Comparison of ENCODE assay signal across 2 cellular contexts in genomic region chr7:52843436-52843835, GRCh38.
TF ChIP-seq lines count a peak whose summit lies in the region.

No MANE protein-coding gene starts in this region.

TF ChIP-seq in GM23338, 12 proteins besides CTCF, POLR2A, EP300 and RAD21 (continued from another document):
- TF ChIP-seq, protein P1, sequence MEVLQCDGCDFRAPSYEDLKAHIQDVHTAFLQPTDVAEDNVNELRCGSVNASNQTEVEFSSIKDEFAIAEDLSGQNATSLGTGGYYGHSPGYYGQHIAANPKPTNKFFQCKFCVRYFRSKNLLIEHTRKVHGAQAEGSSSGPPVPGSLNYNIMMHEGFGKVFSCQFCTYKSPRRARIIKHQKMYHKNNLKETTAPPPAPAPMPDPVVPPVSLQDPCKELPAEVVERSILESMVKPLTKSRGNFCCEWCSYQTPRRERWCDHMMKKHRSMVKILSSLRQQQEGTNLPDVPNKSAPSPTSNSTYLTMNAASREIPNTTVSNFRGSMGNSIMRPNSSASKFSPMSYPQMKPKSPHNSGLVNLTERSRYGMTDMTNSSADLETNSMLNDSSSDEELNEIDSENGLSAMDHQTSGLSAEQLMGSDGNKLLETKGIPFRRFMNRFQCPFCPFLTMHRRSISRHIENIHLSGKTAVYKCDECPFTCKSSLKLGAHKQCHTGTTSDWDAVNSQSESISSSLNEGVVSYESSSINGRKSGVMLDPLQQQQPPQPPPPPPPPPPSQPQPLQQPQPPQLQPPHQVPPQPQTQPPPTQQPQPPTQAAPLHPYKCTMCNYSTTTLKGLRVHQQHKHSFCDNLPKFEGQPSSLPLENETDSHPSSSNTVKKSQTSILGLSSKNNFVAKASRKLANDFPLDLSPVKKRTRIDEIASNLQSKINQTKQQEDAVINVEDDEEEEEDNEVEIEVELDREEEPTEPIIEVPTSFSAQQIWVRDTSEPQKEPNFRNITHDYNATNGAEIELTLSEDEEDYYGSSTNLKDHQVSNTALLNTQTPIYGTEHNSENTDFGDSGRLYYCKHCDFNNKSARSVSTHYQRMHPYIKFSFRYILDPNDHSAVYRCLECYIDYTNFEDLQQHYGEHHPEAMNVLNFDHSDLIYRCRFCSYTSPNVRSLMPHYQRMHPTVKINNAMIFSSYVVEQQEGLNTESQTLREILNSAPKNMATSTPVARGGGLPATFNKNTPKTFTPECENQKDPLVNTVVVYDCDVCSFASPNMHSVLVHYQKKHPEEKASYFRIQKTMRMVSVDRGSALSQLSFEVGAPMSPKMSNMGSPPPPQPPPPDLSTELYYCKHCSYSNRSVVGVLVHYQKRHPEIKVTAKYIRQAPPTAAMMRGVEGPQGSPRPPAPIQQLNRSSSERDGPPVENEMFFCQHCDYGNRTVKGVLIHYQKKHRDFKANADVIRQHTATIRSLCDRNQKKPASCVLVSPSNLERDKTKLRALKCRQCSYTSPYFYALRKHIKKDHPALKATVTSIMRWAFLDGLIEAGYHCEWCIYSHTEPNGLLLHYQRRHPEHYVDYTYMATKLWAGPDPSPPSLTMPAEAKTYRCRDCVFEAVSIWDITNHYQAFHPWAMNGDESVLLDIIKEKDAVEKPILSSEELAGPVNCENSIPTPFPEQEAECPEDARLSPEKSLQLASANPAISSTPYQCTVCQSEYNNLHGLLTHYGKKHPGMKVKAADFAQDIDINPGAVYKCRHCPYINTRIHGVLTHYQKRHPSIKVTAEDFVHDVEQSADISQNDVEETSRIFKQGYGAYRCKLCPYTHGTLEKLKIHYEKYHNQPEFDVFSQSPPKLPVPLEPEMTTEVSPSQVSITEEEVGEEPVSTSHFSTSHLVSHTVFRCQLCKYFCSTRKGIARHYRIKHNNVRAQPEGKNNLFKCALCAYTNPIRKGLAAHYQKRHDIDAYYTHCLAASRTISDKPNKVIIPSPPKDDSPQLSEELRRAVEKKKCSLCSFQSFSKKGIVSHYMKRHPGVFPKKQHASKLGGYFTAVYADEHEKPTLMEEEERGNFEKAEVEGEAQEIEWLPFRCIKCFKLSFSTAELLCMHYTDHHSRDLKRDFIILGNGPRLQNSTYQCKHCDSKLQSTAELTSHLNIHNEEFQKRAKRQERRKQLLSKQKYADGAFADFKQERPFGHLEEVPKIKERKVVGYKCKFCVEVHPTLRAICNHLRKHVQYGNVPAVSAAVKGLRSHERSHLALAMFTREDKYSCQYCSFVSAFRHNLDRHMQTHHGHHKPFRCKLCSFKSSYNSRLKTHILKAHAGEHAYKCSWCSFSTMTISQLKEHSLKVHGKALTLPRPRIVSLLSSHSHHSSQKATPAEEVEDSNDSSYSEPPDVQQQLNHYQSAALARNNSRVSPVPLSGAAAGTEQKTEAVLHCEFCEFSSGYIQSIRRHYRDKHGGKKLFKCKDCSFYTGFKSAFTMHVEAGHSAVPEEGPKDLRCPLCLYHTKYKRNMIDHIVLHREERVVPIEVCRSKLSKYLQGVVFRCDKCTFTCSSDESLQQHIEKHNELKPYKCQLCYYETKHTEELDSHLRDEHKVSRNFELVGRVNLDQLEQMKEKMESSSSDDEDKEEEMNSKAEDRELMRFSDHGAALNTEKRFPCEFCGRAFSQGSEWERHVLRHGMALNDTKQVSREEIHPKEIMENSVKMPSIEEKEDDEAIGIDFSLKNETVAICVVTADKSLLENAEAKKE (CRISPR knock-in tag; IDR thresholded peaks at IDR 0.05), result no peak
- TF ChIP-seq, protein P2, sequence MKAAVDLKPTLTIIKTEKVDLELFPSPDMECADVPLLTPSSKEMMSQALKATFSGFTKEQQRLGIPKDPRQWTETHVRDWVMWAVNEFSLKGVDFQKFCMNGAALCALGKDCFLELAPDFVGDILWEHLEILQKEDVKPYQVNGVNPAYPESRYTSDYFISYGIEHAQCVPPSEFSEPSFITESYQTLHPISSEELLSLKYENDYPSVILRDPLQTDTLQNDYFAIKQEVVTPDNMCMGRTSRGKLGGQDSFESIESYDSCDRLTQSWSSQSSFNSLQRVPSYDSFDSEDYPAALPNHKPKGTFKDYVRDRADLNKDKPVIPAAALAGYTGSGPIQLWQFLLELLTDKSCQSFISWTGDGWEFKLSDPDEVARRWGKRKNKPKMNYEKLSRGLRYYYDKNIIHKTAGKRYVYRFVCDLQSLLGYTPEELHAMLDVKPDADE (IDR thresholded peaks at IDR 0.05), result no peak
- TF ChIP-seq CREB1 (CRISPR knock-in tag; IDR thresholded peaks at IDR 0.05; ENCODE audit: low read depth) (no peak), STAT1 (IDR thresholded peaks at IDR 0.05; ENCODE audit: unreplicated experiment) (no peak)

TF ChIP-seq in H1, 55 proteins besides CTCF, POLR2A, EP300 and RAD21 (continued from another document):
- TF ChIP-seq, protein P3, sequence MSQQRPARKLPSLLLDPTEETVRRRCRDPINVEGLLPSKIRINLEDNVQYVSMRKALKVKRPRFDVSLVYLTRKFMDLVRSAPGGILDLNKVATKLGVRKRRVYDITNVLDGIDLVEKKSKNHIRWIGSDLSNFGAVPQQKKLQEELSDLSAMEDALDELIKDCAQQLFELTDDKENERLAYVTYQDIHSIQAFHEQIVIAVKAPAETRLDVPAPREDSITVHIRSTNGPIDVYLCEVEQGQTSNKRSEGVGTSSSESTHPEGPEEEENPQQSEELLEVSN (IDR thresholded peaks at IDR 0.05), result no peak
- TF ChIP-seq SP1 (IDR thresholded peaks at IDR 0.05; ENCODE audit: low read depth, low read length), result no peak
- no peak for TF ChIP-seq CREB1 (IDR thresholded peaks at IDR 0.05)
- TF ChIP-seq CHD1 (IDR thresholded peaks at IDR 0.05; ENCODE audit: low read depth, low read length), result no peak
- no peak for TF ChIP-seq FOSL1 (IDR thresholded peaks at IDR 0.05; ENCODE audit: insufficient read depth, low read depth, low read length)
- no peak for TF ChIP-seq KDM4A (IDR thresholded peaks at IDR 0.05; ENCODE audit: low read depth, low read length, severe bottlenecking)
- TF ChIP-seq JUN (IDR thresholded peaks at IDR 0.05; ENCODE audit: low read depth, low read length), result no peak
- TF ChIP-seq USF2 (IDR thresholded peaks at IDR 0.05; ENCODE audit: low read length), result no peak
- no peak for TF ChIP-seq SAP30 (IDR thresholded peaks at IDR 0.05; ENCODE audit: insufficient read depth, insufficient replicate concordance, low read length)
